8 cellular contexts compared by ENCODE assay signal in the genomic region with DNA sequence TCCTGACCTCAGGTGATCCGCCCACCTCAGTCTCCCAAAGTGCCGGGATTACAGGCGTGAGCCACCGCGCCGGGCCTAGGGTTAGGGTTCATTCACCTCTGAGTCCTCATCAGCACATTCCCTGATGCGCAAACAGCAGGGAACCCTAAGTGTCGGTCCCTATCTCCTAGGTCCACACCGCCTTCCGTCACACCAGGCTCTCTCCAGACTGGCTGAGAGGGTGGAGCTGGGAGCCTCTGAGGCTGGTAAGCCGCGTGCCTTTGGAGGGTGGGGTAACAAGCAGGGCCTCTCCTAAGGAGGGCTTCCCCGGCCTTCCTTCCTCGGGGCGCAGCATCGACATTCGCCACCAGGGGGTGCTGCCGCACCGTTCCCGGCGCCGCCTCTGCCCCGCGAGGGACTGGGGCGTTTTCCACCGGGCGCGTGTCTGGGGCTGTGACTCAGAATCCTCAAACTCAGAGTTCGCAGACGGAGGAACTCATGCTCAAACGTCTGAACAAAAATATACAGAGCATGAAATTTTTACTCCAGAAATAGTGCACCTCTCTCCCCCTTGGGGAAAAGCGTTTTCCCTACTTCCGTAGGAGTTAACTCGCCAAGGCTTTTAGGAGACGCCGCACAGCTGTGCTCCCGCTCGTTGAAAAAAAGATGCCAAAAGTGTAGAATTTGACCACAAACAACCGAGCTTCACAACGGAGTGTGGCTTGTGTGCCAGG.
A peak's percentile ranks its signal among the peaks of the same experiment; 100 is the strongest.
DNase-seq lines count a peak whose midpoint lies in the region; ATAC-seq and TF ChIP-seq lines count a peak whose summit lies in the region.

No MANE protein-coding gene starts in this region.

- peak; percentile 96 for TF ChIP-seq CTCF in AG04450 (IDR thresholded peaks at IDR 0.05; ENCODE audit: low read depth, low read length)
- peak; percentile 93 for TF ChIP-seq CTCF in activated CD8-positive, alpha-beta T cell treated with anti-CD3 and anti-CD28 coated beads for 36 hours (IDR thresholded peaks at IDR 0.05)
- peak; percentile 88 for TF ChIP-seq CTCF in lung (IDR thresholded peaks at IDR 0.05; ENCODE audit: control extremely low read depth, extremely low read depth)

- CTCF ChIA-PET in AG04450 (lab: Charles Lee): interaction anchor here (0.6 to 5.8 kb wide), 29 partner anchors 9 to 658 kb away, joined by 3 to 64 read pairs (median 4); a partner anchor contains a TSS
- CTCF ChIA-PET in activated CD8-positive, alpha-beta T cell treated with anti-CD3 and anti-CD28 coated beads for 36 hours (lab: Charles Lee): interaction anchor here (0.5 to 1.8 kb wide), 13 partner anchors 12 to 657 kb away, joined by 3 to 6 read pairs (median 3); no protein-coding TSS in a partner anchor

- H3K27me3 ChIP-seq in AG04450 (ENCODE audit: control insufficient read depth, insufficient read depth, low read length) (no peaks in the 10 kb centered on the region), lung (ENCODE audit: control insufficient read depth, insufficient read depth) (no peaks in the 10 kb centered on the region)

- intact Hi-C loops in activated CD8-positive, alpha-beta T cell treated with anti-CD3 and anti-CD28 coated beads for 36 hours (cut with micrococcal nuclease): no loop called here

- peak overlapping the region; percentile 37 for H3K4me3 ChIP-seq in AG04450 (ENCODE audit: low read depth, low read length)
- H3K4me3 ChIP-seq in lung: no peak overlapping the region

- WGBS in lung, 2 donors: 10 to 12% methylated on average over 40 of the region's 40 CpGs

- peak; percentile 84 for DNase-seq in AG04450 (ENCODE audit: low read depth, low spot score)
- peak; percentile 65 for DNase-seq in NCI-H748 (lab: John Stamatoyannopoulos, UW; ENCODE audit: unreplicated experiment)
- DNase-seq in activated CD8-positive, alpha-beta T cell treated with anti-CD3 and anti-CD28 coated beads for 36 hours: peak; percentile 84
- DNase-seq in effector CD4-positive, alpha-beta T cell: peak; percentile 57
- peak; percentile 91 for DNase-seq in lung (ENCODE audit: low spot score)
- peak; percentile 75 to 78 (median 76) for DNase-seq in stimulated activated CD4-positive, alpha-beta T cell treated with anti-CD3 and anti-CD28 coated beads, TNF-alpha, amount 100 ng/mL, for 24 hours (ENCODE audit: low read depth in 3 of 3)

- no peak overlapping the region for H3K27ac Mint-ChIP-seq in activated CD8-positive, alpha-beta T cell treated with anti-CD3 and anti-CD28 coated beads for 36 hours

- peaks cover 2% of the 10 kb centered on the region for H3K4me1 Mint-ChIP-seq in activated CD8-positive, alpha-beta T cell treated with anti-CD3 and anti-CD28 coated beads for 36 hours (ENCODE audit: low read depth)

- peaks cover 0 to 4% of the 10 kb centered on the region in 2 donors for H3K4me1 ChIP-seq in lung (ENCODE audit: control insufficient read depth in 2 of 2, insufficient read depth in 2 of 2, low read length in 2 of 2)

- ATAC-seq in GM18519 (IDR thresholded peaks at IDR 0.05; ENCODE audit: low FRiP score, unreplicated experiment) (peak; percentile 65), HG03135 (IDR thresholded peaks at IDR 0.05; ENCODE audit: unreplicated experiment) (peak; percentile 80), lung (ENCODE audit: insufficient read depth, low FRiP score) (peak; percentile 96)
- ATAC-seq in activated CD8-positive, alpha-beta T cell treated with anti-CD3 and anti-CD28 coated beads for 36 hours: peak; percentile 97

- H3K27me3 Mint-ChIP-seq in activated CD8-positive, alpha-beta T cell treated with anti-CD3 and anti-CD28 coated beads for 36 hours: peaks cover 13% of the 10 kb centered on the region

- no peaks in the 10 kb centered on the region for H3K36me3 ChIP-seq in lung (ENCODE audit: control insufficient read depth in 2 of 2, insufficient read depth in 2 of 2, low read length in 2 of 2)

- no peaks in the 10 kb centered on the region for H3K36me3 Mint-ChIP-seq in activated CD8-positive, alpha-beta T cell treated with anti-CD3 and anti-CD28 coated beads for 36 hours (ENCODE audit: low read depth)

- H3K27ac ChIP-seq in AG04450 (ENCODE audit: low read depth, low read length) (peak overlapping the region; percentile 81), lung (ENCODE audit: low read depth in 1 of 2, low read length in 1 of 2) (peak overlapping the region in 1 of 2 donors; percentile 26)

- POLR2A ChIA-PET in AG04450 (lab: Yijun Ruan, JAX): interaction anchor here (0.8 to 1.3 kb wide), 3 partner anchors 63 to 264 kb away, joined by 3 to 5 read pairs (median 4); no protein-coding TSS in a partner anchor
- POLR2A ChIA-PET in activated CD8-positive, alpha-beta T cell treated with anti-CD3 and anti-CD28 coated beads for 36 hours (lab: Charles Lee): no interaction called here

- H3K4me3 Mint-ChIP-seq in activated CD8-positive, alpha-beta T cell treated with anti-CD3 and anti-CD28 coated beads for 36 hours: peak overlapping the region; percentile 16

- H3K9me3 ChIP-seq in AG04450 (ENCODE audit: control insufficient read depth, insufficient read depth, low read length) (no peaks in the 10 kb centered on the region; the same call in 1 of the 2 replicates), lung (ENCODE audit: control insufficient read depth in 2 of 2, insufficient read depth in 1 of 2, low read length in 1 of 2) (no peaks in the 10 kb centered on the region)

- no peaks in the 10 kb centered on the region for H3K9me3 Mint-ChIP-seq in activated CD8-positive, alpha-beta T cell treated with anti-CD3 and anti-CD28 coated beads for 36 hours
